8 cellular contexts compared by ENCODE assay signal in genomic region chr4:145773581-145774234, GRCh38.
DNase-seq lines count a peak whose midpoint lies in the region; ATAC-seq and TF ChIP-seq lines count a peak whose summit lies in the region.

No MANE protein-coding gene starts in this region.

- peaks cover 23% of the 10 kb centered on the region for H3K4me1 Mint-ChIP-seq in WTC11
- no peaks in the 10 kb centered on the region for H3K4me1 Mint-ChIP-seq in stimulated activated memory B cell treated with anti-CD40 and anti-IgM and Interleukin-4, amounts not matched to agents 10 μg/mL and 1 μg/mL and 100 μg/mL, for 72 hours

- H3K9me3 Mint-ChIP-seq in WTC11 = no peaks in the 10 kb centered on the region
- H3K9me3 Mint-ChIP-seq in stimulated activated memory B cell treated with anti-CD40 and anti-IgM and Interleukin-4, amounts not matched to agents 10 μg/mL and 1 μg/mL and 100 μg/mL, for 72 hours = no peaks in the 10 kb centered on the region

- TF ChIP-seq CTCF in WTC11 (IDR thresholded peaks at IDR 0.05) = no peak

- H3K27me3 Mint-ChIP-seq in WTC11 (ENCODE audit: low read depth) = no peaks in the 10 kb centered on the region
- H3K27me3 Mint-ChIP-seq in stimulated activated memory B cell treated with anti-CD40 and anti-IgM and Interleukin-4, amounts not matched to agents 10 μg/mL and 1 μg/mL and 100 μg/mL, for 72 hours = no peaks in the 10 kb centered on the region

- no peak overlapping the region for H3K4me3 Mint-ChIP-seq in WTC11
- no peak overlapping the region for H3K4me3 Mint-ChIP-seq in stimulated activated memory B cell treated with anti-CD40 and anti-IgM and Interleukin-4, amounts not matched to agents 10 μg/mL and 1 μg/mL and 100 μg/mL, for 72 hours

- CTCF ChIA-PET in WTC11 (lab: Charles Lee) = no interaction called here

- DNase-seq in WTC11 (ENCODE audit: low spot score) (no peak), cortex of kidney (lab: John Stamatoyannopoulos, UW) (no peak), putamen (ENCODE audit: low spot score) (no peak), RKO (ENCODE audit: low spot score) (no peak)
- no peak for DNase-seq in stimulated activated CD4-positive, alpha-beta T cell treated with anti-CD3 and anti-CD28 coated beads, Interleukin-2, amount 100 ng/mL, for 48 hours

- ATAC-seq in GM19395 (IDR thresholded peaks at IDR 0.05; ENCODE audit: unreplicated experiment) (peak; percentile 97), HG02763 (IDR thresholded peaks at IDR 0.05; ENCODE audit: unreplicated experiment) (peak; percentile 94), WTC11 (no peak)
- ATAC-seq in stimulated activated memory B cell treated with anti-CD40 and anti-IgM and Interleukin-4, amounts not matched to agents 10 μg/mL and 1 μg/mL and 100 μg/mL, for 72 hours = no peak

- peak overlapping the region; percentile 25 for H3K27ac Mint-ChIP-seq in WTC11
- H3K27ac Mint-ChIP-seq in stimulated activated memory B cell treated with anti-CD40 and anti-IgM and Interleukin-4, amounts not matched to agents 10 μg/mL and 1 μg/mL and 100 μg/mL, for 72 hours = peak overlapping the region; percentile 30

- H3K36me3 Mint-ChIP-seq in WTC11 = peaks cover 47% of the 10 kb centered on the region
- H3K36me3 Mint-ChIP-seq in stimulated activated memory B cell treated with anti-CD40 and anti-IgM and Interleukin-4, amounts not matched to agents 10 μg/mL and 1 μg/mL and 100 μg/mL, for 72 hours = peaks cover 64% of the 10 kb centered on the region

- POLR2A ChIA-PET in WTC11 (lab: Charles Lee) = interaction anchor here (0.5 kb wide), 1 partner anchor 415 kb away, joined by 4 read pairs; no protein-coding TSS in a partner anchor

TF ChIP-seq in WTC11, 78 proteins besides CTCF, POLR2A, EP300 and RAD21:
- no peak for TF ChIP-seq ESRRA (CRISPR knock-in tag; IDR thresholded peaks at IDR 0.05; ENCODE audit: borderline replicate concordance)
- no peak for TF ChIP-seq NFYB (CRISPR knock-in tag; conservative IDR thresholded peaks at IDR 0.05; ENCODE audit: low read depth)
- TF ChIP-seq ZNF425 (CRISPR knock-in tag; conservative IDR thresholded peaks at IDR 0.05) = no peak
- no peak for TF ChIP-seq ZMAT4 (CRISPR knock-in tag; IDR thresholded peaks at IDR 0.05)
- TF ChIP-seq CBFB (CRISPR knock-in tag; IDR thresholded peaks at IDR 0.05; ENCODE audit: low read depth) = no peak
- TF ChIP-seq IRF2 (CRISPR knock-in tag; IDR thresholded peaks at IDR 0.05; ENCODE audit: borderline replicate concordance, low read depth) = no peak
- TF ChIP-seq ATF1 (CRISPR knock-in tag; IDR thresholded peaks at IDR 0.05) = no peak
- no peak for TF ChIP-seq FOXP1 (CRISPR knock-in tag; IDR thresholded peaks at IDR 0.05; ENCODE audit: borderline replicate concordance)
- no peak for TF ChIP-seq SP1 (CRISPR knock-in tag; conservative IDR thresholded peaks at IDR 0.05)
- TF ChIP-seq ZNF416 (CRISPR knock-in tag; IDR thresholded peaks at IDR 0.05) = no peak
- TF ChIP-seq MLX (CRISPR knock-in tag; IDR thresholded peaks at IDR 0.05) = no peak
- no peak for TF ChIP-seq ELF4 (CRISPR knock-in tag; IDR thresholded peaks at IDR 0.05; ENCODE audit: low read depth)
- no peak for TF ChIP-seq ZNF281 (CRISPR knock-in tag; IDR thresholded peaks at IDR 0.05)
- no peak for TF ChIP-seq PREB (CRISPR knock-in tag; IDR thresholded peaks at IDR 0.05; ENCODE audit: borderline replicate concordance)
- TF ChIP-seq ZNF121 (CRISPR knock-in tag; IDR thresholded peaks at IDR 0.05) = no peak
- no peak for TF ChIP-seq AFF4 (CRISPR knock-in tag; IDR thresholded peaks at IDR 0.05; ENCODE audit: borderline replicate concordance)
- TF ChIP-seq NR1H2 (CRISPR knock-in tag; IDR thresholded peaks at IDR 0.05) = no peak
- TF ChIP-seq NR3C1 (CRISPR knock-in tag; conservative IDR thresholded peaks at IDR 0.05; ENCODE audit: low read depth) = no peak

Comparison
In these comparisons a context has a peak if more than half of its experiments do, and no peak if none do; other contexts are left out.
1. ATAC-seq: peak in GM19395 (single experiment) and HG02763 (single experiment); none in WTC11 (single experiment) and stimulated activated memory B cell treated with anti-CD40 and anti-IgM and Interleukin-4, amounts not matched to agents 10 μg/mL and 1 μg/mL and 100 μg/mL, for 72 hours (single experiment).